15 cellular contexts compared by ENCODE assay signal in genomic region chr3:55885721-55886120, GRCh38.
A peak's percentile ranks its signal among the peaks of the same experiment; 100 is the strongest.
DNase-seq lines count a peak whose midpoint lies in the region; ATAC-seq and TF ChIP-seq lines count a peak whose summit lies in the region.
"Had no signal": no experiment of that assay in that cellular context is flagged by ENCODE, and none has a peak within 500 bp of the region (broad histone marks: within the 10 kb centered on the region; RNA-seq: fewer than 3 reads in every experiment).

No MANE protein-coding gene starts in this region.

- H3K4me1 ChIP-seq in H9 (ENCODE audit: insufficient read depth, low read length) (no peaks in the 10 kb centered on the region), trophoblast cell (ENCODE audit: control insufficient read depth in 1 of 2, insufficient read depth in 2 of 2, low read length in 2 of 2) (no peaks in the 10 kb centered on the region), right cardiac atrium (ENCODE audit: control insufficient read depth, insufficient read depth, low read length) (no peaks in the 10 kb centered on the region)

- no peak overlapping the region for H2BK12ac ChIP-seq in H9 (ENCODE audit: insufficient read length, low read depth, low read length)
- H2BK12ac ChIP-seq in trophoblast cell (ENCODE audit: low read length): no peak overlapping the region

- WGBS in H9 (ENCODE audit: extremely low coverage, insufficient read length, low lambda C conversion rate): no CpG with 5 or more reads among the region's 1 CpG
- no CpG with 5 or more reads among the region's 1 CpG for WGBS in trophoblast cell (ENCODE audit: extremely low coverage, insufficient coverage, insufficient read length)
- 39% methylated on average over 1 of the region's 1 CpG for WGBS in right cardiac atrium

- H2BK5ac ChIP-seq in H9 (ENCODE audit: insufficient read length, low read length) (no peak overlapping the region), trophoblast cell (ENCODE audit: low read depth, low read length, poor library complexity) (no peak overlapping the region)

- no peaks in the 10 kb centered on the region for H3K79me1 ChIP-seq in H9 (ENCODE audit: insufficient read depth, low read depth, low read length, poor library complexity, severe bottlenecking)
- H3K79me1 ChIP-seq in trophoblast cell (ENCODE audit: low read length): peaks cover 2% of the 10 kb centered on the region

- H3K4me3 Mint-ChIP-seq in H9: no peak overlapping the region
- H3K4me3 Mint-ChIP-seq: activated T-helper 1 cell treated with anti-CD3 and anti-CD28 coated beads, Interleukin-12 subunit alpha, Interleukin-12 subunit beta, Interleukin-2, Interleukin-4 antibody, amounts not matched to agents 30 ng/mL and 10 ng/mL and 1 ng/mL, durations not matched to agents 14 hours and 24 hours and 36 hours; natural killer cell treated with Interleukin-12 subunit alpha and Interleukin-12 subunit beta and Interleukin-15 and Interleukin-18, amount 100 ng/mL, for 72 hours had no signal

- H3K4ac ChIP-seq in H9 (ENCODE audit: low read depth, low read length) (no peak overlapping the region), trophoblast cell (ENCODE audit: low read depth, low read length) (no peak overlapping the region)

- no peak overlapping the region for H3T11ph ChIP-seq in H9 (ENCODE audit: low read length)

- no peak overlapping the region for H3K18ac ChIP-seq in H9 (ENCODE audit: insufficient read length, low read depth, low read length)
- H3K18ac ChIP-seq in trophoblast cell (ENCODE audit: low read length): no peak overlapping the region

- no peak overlapping the region for H3K23ac ChIP-seq in H9 (ENCODE audit: insufficient read length, low read depth, low read length)
- no peak overlapping the region for H3K23ac ChIP-seq in trophoblast cell (ENCODE audit: low read length)

- H3K4me2 ChIP-seq in H9 (ENCODE audit: insufficient read depth, insufficient read length, low read length) (no peak overlapping the region), trophoblast cell (ENCODE audit: low read length) (no peak overlapping the region)

- H3K36me3 Mint-ChIP-seq in H9 (ENCODE audit: insufficient read depth in 1 of 3, low read depth in 3 of 3): no peaks in the 10 kb centered on the region; a peak in 1 of 7 replicates
- H3K36me3 Mint-ChIP-seq: natural killer cell treated with Interleukin-12 subunit alpha and Interleukin-12 subunit beta and Interleukin-15 and Interleukin-18, amount 100 ng/mL, for 72 hours had no signal

- no peak overlapping the region for H3K4me3 ChIP-seq in trophoblast cell (ENCODE audit: low read depth, low read length)
- no peak overlapping the region for H3K4me3 ChIP-seq in right cardiac atrium (ENCODE audit: low read length)
- H3K4me3 ChIP-seq: coronary artery had no signal

- H4K91ac ChIP-seq in H9 (ENCODE audit: insufficient read length, low read depth, low read length): no peak overlapping the region
- no peak overlapping the region for H4K91ac ChIP-seq in trophoblast cell (ENCODE audit: low read depth, low read length)

- H4K8ac ChIP-seq in H9 (replicated peaks; ENCODE audit: insufficient read length, low read depth, low read length) (no peak overlapping the region), trophoblast cell (ENCODE audit: low read depth, low read length) (no peak overlapping the region)

- H4K20me1 ChIP-seq in H9 (ENCODE audit: control insufficient read depth, insufficient read depth, insufficient read length): no peaks in the 10 kb centered on the region

- H3K27ac ChIP-seq in H9 (ENCODE audit: insufficient read length, low read depth, low read length) (no peak overlapping the region), epithelial cell of prostate (peak overlapping the region; percentile 99), trophoblast cell (ENCODE audit: low read depth, low read length) (no peak overlapping the region), right cardiac atrium (ENCODE audit: low read length) (no peak overlapping the region)
- H3K27ac ChIP-seq: coronary artery had no signal

- intact Hi-C loops in right cardiac atrium (cut with DNase I): no loop called here

- no peak overlapping the region for H4K5ac ChIP-seq in H9 (ENCODE audit: insufficient read length, low read depth, low read length)

- no peak overlapping the region for H4K12ac ChIP-seq in trophoblast cell (ENCODE audit: low read depth, low read length)

- peaks cover 26 to 44% of the 10 kb centered on the region in 2 experiments for H3K4me1 Mint-ChIP-seq in H9

- H2AFZ ChIP-seq in H9 (ENCODE audit: low read length) (no peak overlapping the region), trophoblast cell (ENCODE audit: insufficient read depth, low read length, poor library complexity) (no peak overlapping the region)

- no peak overlapping the region for H3K56ac ChIP-seq in H9 (ENCODE audit: insufficient read length, low read depth, low read length)

- no peak overlapping the region for H3K9ac ChIP-seq in H9 (ENCODE audit: extremely low read depth, insufficient read length, low read length)
- no peak overlapping the region for H3K9ac ChIP-seq in trophoblast cell (ENCODE audit: low read length)

- H3K27me3 ChIP-seq in H9 (ENCODE audit: insufficient read depth, low read length): no peaks in the 10 kb centered on the region
- H3K27me3 ChIP-seq in trophoblast cell (ENCODE audit: insufficient read depth, low read length): no peaks in the 10 kb centered on the region
- H3K27me3 ChIP-seq in right cardiac atrium (ENCODE audit: control insufficient read depth, insufficient read depth): no peaks in the 10 kb centered on the region

- H3K14ac ChIP-seq in H9 (ENCODE audit: insufficient read depth, low read length): no peak overlapping the region
- no peak overlapping the region for H3K14ac ChIP-seq in trophoblast cell (ENCODE audit: low read length)

- peak; percentile 40; the same call in 1 of the 3 replicates for TF ChIP-seq CTCF in H9 (conservative IDR thresholded peaks at IDR 0.05)

- no peak overlapping the region for H2BK20ac ChIP-seq in H9 (ENCODE audit: low read depth, low read length, poor library complexity, severe bottlenecking)

- H3K79me2 ChIP-seq in H9 (ENCODE audit: insufficient read depth, low read length) (no peaks in the 10 kb centered on the region), trophoblast cell (ENCODE audit: control insufficient read depth, insufficient read depth, low read length, poor library complexity) (no peaks in the 10 kb centered on the region)

- no peaks in the 10 kb centered on the region for H3K9me3 ChIP-seq in H9 (ENCODE audit: control insufficient read depth, low read depth, low read length)
- H3K9me3 ChIP-seq in trophoblast cell (ENCODE audit: insufficient read depth, low read depth, low read length): no peaks in the 10 kb centered on the region
- no peaks in the 10 kb centered on the region for H3K9me3 ChIP-seq in right cardiac atrium (ENCODE audit: control insufficient read depth, low read length)

- H2BK120ac ChIP-seq in H9 (ENCODE audit: low read depth, low read length, poor library complexity, severe bottlenecking) (no peak overlapping the region), trophoblast cell (ENCODE audit: insufficient read depth, low read length, poor library complexity) (no peak overlapping the region)

- DNase-seq in H9: no peak
- DNase-seq in NCI-H69 (lab: John Stamatoyannopoulos, UW): peak; percentile 73
- peak; percentile 70 for DNase-seq in epithelial cell of prostate (ENCODE audit: low read depth, low spot score)
- DNase-seq in trophoblast cell: peak; percentile 68 to 87
- DNase-seq in central memory CD4-positive, alpha-beta T cell: no peak
- no peak for DNase-seq in NCI-H345 treated with DMSO at 0.1 percent for 48 hours (lab: John Stamatoyannopoulos, UW; ENCODE audit: unreplicated experiment)
- DNase-seq in amygdala (lab: John Stamatoyannopoulos, UW): no peak
- DNase-seq in right cardiac atrium: no peak
- DNase-seq: NCI-H2107; Right ventricle myocardium superior; stimulated activated naive CD4-positive, alpha-beta T cell had no signal

- H2BK15ac ChIP-seq in H9 (ENCODE audit: low read depth, low read length): no peak overlapping the region

- no peak for ATAC-seq in right cardiac atrium
- ATAC-seq: HCT116; natural killer cell treated with Interleukin-12 subunit alpha and Interleukin-12 subunit beta and Interleukin-15 and Interleukin-18, amount 100 ng/mL, for 72 hours had no signal

- H3K23me2 ChIP-seq in H9 (ENCODE audit: insufficient read length, low read depth, low read length, poor library complexity, severe bottlenecking): no peaks in the 10 kb centered on the region

- no peaks in the 10 kb centered on the region for H3K36me3 ChIP-seq in trophoblast cell (ENCODE audit: control insufficient read depth in 1 of 2, insufficient read depth in 2 of 2, low read length in 2 of 2)

- H3K27ac Mint-ChIP-seq in H9: no peak overlapping the region
- H3K27ac Mint-ChIP-seq: activated T-helper 1 cell treated with anti-CD3 and anti-CD28 coated beads, Interleukin-12 subunit alpha, Interleukin-12 subunit beta, Interleukin-2, Interleukin-4 antibody, amounts not matched to agents 30 ng/mL and 10 ng/mL and 1 ng/mL, durations not matched to agents 14 hours and 24 hours and 36 hours; natural killer cell treated with Interleukin-12 subunit alpha and Interleukin-12 subunit beta and Interleukin-15 and Interleukin-18, amount 100 ng/mL, for 72 hours had no signal

- H3K27me3 Mint-ChIP-seq in H9 (ENCODE audit: low read depth): no peaks in the 10 kb centered on the region
- H3K27me3 Mint-ChIP-seq: natural killer cell treated with Interleukin-12 subunit alpha and Interleukin-12 subunit beta and Interleukin-15 and Interleukin-18, amount 100 ng/mL, for 72 hours had no signal

- H3K9me3 Mint-ChIP-seq in H9: no peaks in the 10 kb centered on the region
- H3K9me3 Mint-ChIP-seq: activated T-helper 1 cell treated with anti-CD3 and anti-CD28 coated beads, Interleukin-12 subunit alpha, Interleukin-12 subunit beta, Interleukin-2, Interleukin-4 antibody, amounts not matched to agents 30 ng/mL and 10 ng/mL and 1 ng/mL, durations not matched to agents 14 hours and 24 hours and 36 hours had no signal

- no peak overlapping the region for H2AK5ac ChIP-seq in H9 (ENCODE audit: insufficient read length, low read length)
- H2AK5ac ChIP-seq in trophoblast cell (ENCODE audit: low read length): no peak overlapping the region

Comparison
In these comparisons a context has a peak if more than half of its experiments do, and no peak if none do; other contexts are left out.
1. DNase-seq: peak in NCI-H69 (single experiment), epithelial cell of prostate (single experiment) and trophoblast cell (2 of 2); none in H9 (single experiment), central memory CD4-positive, alpha-beta T cell (single experiment), NCI-H345 treated with DMSO at 0.1 percent for 48 hours (single experiment), amygdala (0 of 56) and right cardiac atrium (0 of 3).